10 cellular contexts compared by ENCODE assay signal in genomic region chr2:197311521-197312033, GRCh38. TPM values are rescaled to one million over a fixed set of nuclear protein-coding genes. Genes with fewer than 3 reads are reported as not detected.
DNase-seq lines count a peak whose midpoint lies in the region; ATAC-seq, FAIRE-seq and TF ChIP-seq lines count a peak whose summit lies in the region.
"Had no signal": no experiment of that assay in that cellular context is flagged by ENCODE, and none has a peak within 500 bp of the region (broad histone marks: within the 10 kb centered on the region; RNA-seq: fewer than 3 reads in every experiment).

No MANE protein-coding gene starts in this region.

- H3K23ac ChIP-seq in neuronal stem cell (ENCODE audit: low read depth, low read length, poor library complexity), result no peak overlapping the region

- H4K91ac ChIP-seq in neuronal stem cell (ENCODE audit: low read depth, low read length, poor library complexity), result no peak overlapping the region

- WGBS in neuronal stem cell (ENCODE audit: extremely low coverage in 2 of 2, insufficient read length in 2 of 2, insufficient replicate concordance in 1 of 2), 2 donors, result no CpG with 5 or more reads among the region's 5 CpGs

- no peak overlapping the region for H3K18ac ChIP-seq in neuronal stem cell (ENCODE audit: low read length)

- no peak for FAIRE-seq in bronchial epithelial cell (lab: Jason Lieb, UNC)

- no peak overlapping the region for H2BK12ac ChIP-seq in neuronal stem cell (ENCODE audit: low read length)

- H2AFZ ChIP-seq in DND-41 (ENCODE audit: low read depth, low read length), result peak overlapping the region; percentile 83
- peak overlapping the region; percentile 97 for H2AFZ ChIP-seq in KMS-11 (ENCODE audit: low read depth)
- H2AFZ ChIP-seq in neuronal stem cell (ENCODE audit: low read length), result peak overlapping the region; percentile 99

- H3K79me1 ChIP-seq in neuronal stem cell (ENCODE audit: low read depth, low read length), result no peaks in the 10 kb centered on the region

- no peaks in the 10 kb centered on the region for H3K36me3 ChIP-seq in DND-41 (ENCODE audit: insufficient read depth, low read length)
- H3K36me3 ChIP-seq in KMS-11 (ENCODE audit: insufficient read depth), result no peaks in the 10 kb centered on the region
- no peaks in the 10 kb centered on the region for H3K36me3 ChIP-seq in bronchial epithelial cell (ENCODE audit: control insufficient read depth, insufficient read depth, low read length)
- H3K36me3 ChIP-seq in neuronal stem cell (replicated peaks in 1 of 2; ENCODE audit: control insufficient read depth in 2 of 2, insufficient read depth in 2 of 2, low read length in 2 of 2), result no peaks in the 10 kb centered on the region
- H3K36me3 ChIP-seq in Peyer's patch, result no peaks in the 10 kb centered on the region

- H3K4me3 ChIP-seq in DND-41 (ENCODE audit: low read depth in 1 of 2, low read length in 2 of 2), result peak overlapping the region in 1 of 2 experiments; percentile 69; a peak in 2 of 4 replicates
- peak overlapping the region; percentile 66 for H3K4me3 ChIP-seq in KMS-11 (IDR thresholded peaks at IDR 0.05; ENCODE audit: insufficient read depth, low read depth, low read length)
- no peak overlapping the region for H3K4me3 ChIP-seq in bronchial epithelial cell (ENCODE audit: low read depth, low read length)
- H3K4me3 ChIP-seq in neuronal stem cell (ENCODE audit: low read length in 2 of 2), result no peak overlapping the region
- H3K4me3 ChIP-seq in Peyer's patch, result no peak overlapping the region

- H4K8ac ChIP-seq in neuronal stem cell (ENCODE audit: low read depth, low read length), result peak overlapping the region; percentile 4

- no peak for TF ChIP-seq POLR2A in Peyer's patch (IDR thresholded peaks at IDR 0.05)

- H2BK120ac ChIP-seq in neuronal stem cell (ENCODE audit: low read depth, low read length), result no peak overlapping the region

- H2BK5ac ChIP-seq in neuronal stem cell (ENCODE audit: low read length), result no peak overlapping the region

- no peak overlapping the region for H3K14ac ChIP-seq in neuronal stem cell (ENCODE audit: low read length)

- no peak overlapping the region for H2BK15ac ChIP-seq in neuronal stem cell (ENCODE audit: low read length)

- H3K79me2 ChIP-seq in DND-41 (ENCODE audit: insufficient read depth, low read length), result peaks cover 22% of the 10 kb centered on the region
- H3K79me2 ChIP-seq in KMS-11 (ENCODE audit: insufficient read depth, low read depth), result peaks cover 5% of the 10 kb centered on the region; the same call in 1 of the 2 replicates

- H3K27ac ChIP-seq in DND-41 (ENCODE audit: low read length) (peak overlapping the region; percentile 52; the same call in 1 of the 2 replicates), KMS-11 (no peak overlapping the region), neuronal stem cell (replicated peaks; ENCODE audit: low read length) (no peak overlapping the region), Peyer's patch (peak overlapping the region in 2 of 4 donors; percentile 67 to 91)

- H3K9me3 ChIP-seq in DND-41 (ENCODE audit: insufficient read depth, low read length, severe bottlenecking), result no peaks in the 10 kb centered on the region
- H3K9me3 ChIP-seq in neuronal stem cell (replicated peaks in 1 of 2; ENCODE audit: control insufficient read depth in 2 of 2, insufficient read depth in 1 of 2, low read depth in 1 of 2, low read length in 2 of 2), result no peaks in the 10 kb centered on the region
- H3K9me3 ChIP-seq in Peyer's patch, result no peaks in the 10 kb centered on the region

- H4K20me1 ChIP-seq in DND-41 (ENCODE audit: insufficient read depth, low read length) (no peaks in the 10 kb centered on the region; the same call in 1 of the 2 replicates), KMS-11 (ENCODE audit: insufficient read depth) (no peaks in the 10 kb centered on the region)

- peak; percentile 46 for DNase-seq in DND-41
- DNase-seq in bronchial epithelial cell (ENCODE audit: low read depth), result peak; percentile 50
- no peak for DNase-seq in neuronal stem cell (ENCODE audit: low spot score)
- DNase-seq in NCI-H748 treated with DMSO at 0.1 percent for 48 hours (lab: John Stamatoyannopoulos, UW), result no peak
- no peak for DNase-seq in Peyer's patch
- DNase-seq in NCI-H82 treated with DMSO at 0.1 percent for 48 hours (lab: John Stamatoyannopoulos, UW; ENCODE audit: unreplicated experiment), result no peak
- DNase-seq in omental fat pad (ENCODE audit: low spot score), result no peak
- DNase-seq: activated gamma-delta T cell, NCI-H1436 treated with DMSO at 0.1 percent for 48 hours had no signal

- H3K4ac ChIP-seq in neuronal stem cell (ENCODE audit: low read length), result no peak overlapping the region

- H3K4me1 ChIP-seq in DND-41 (ENCODE audit: insufficient read depth, low read length) (peaks cover 50% of the 10 kb centered on the region), KMS-11 (ENCODE audit: low read depth, poor library complexity, severe bottlenecking) (peaks cover 31% of the 10 kb centered on the region), neuronal stem cell (ENCODE audit: control insufficient read depth in 2 of 2, insufficient read depth in 1 of 2, low read depth in 1 of 2, low read length in 2 of 2) (peaks cover 0 to 3% of the 10 kb centered on the region in 2 donors), Peyer's patch (peaks cover 0 to 1% (median 0%) of the 10 kb centered on the region in 4 donors)

- ATAC-seq in DND-41 (ENCODE audit: insufficient read depth, low read depth) (peak; percentile 13; the same call in 2 of the 3 replicates), omental fat pad (ENCODE audit: low FRiP score) (no peak)

- H3K9ac ChIP-seq in DND-41 (ENCODE audit: low read depth, low read length), result peak overlapping the region; percentile 74
- H3K9ac ChIP-seq in KMS-11, result peak overlapping the region; percentile 74; the same call in 1 of the 2 replicates
- no peak overlapping the region for H3K9ac ChIP-seq in neuronal stem cell (ENCODE audit: low read depth, low read length, poor library complexity)

- peak overlapping the region; percentile 92 for H3K4me2 ChIP-seq in DND-41 (ENCODE audit: insufficient read depth, low read length)
- peak overlapping the region; percentile 47 for H3K4me2 ChIP-seq in KMS-11
- H3K4me2 ChIP-seq in neuronal stem cell (ENCODE audit: insufficient read depth, low read length, poor library complexity, severe bottlenecking), result no peak overlapping the region

- H2AK5ac ChIP-seq in neuronal stem cell (ENCODE audit: low read depth, low read length), result no peak overlapping the region

- TF ChIP-seq CTCF in DND-41 (IDR thresholded peaks at IDR 0.05; ENCODE audit: borderline replicate concordance, extremely low read depth, low read length, poor library complexity, severe bottlenecking) (no peak), KMS-11 (conservative IDR thresholded peaks at IDR 0.05; ENCODE audit: low read depth, low read length) (no peak), bronchial epithelial cell (IDR thresholded peaks at IDR 0.05; ENCODE audit: insufficient read depth, low read length, severe bottlenecking) (no peak), Peyer's patch (IDR thresholded peaks at IDR 0.05) (no peak), omental fat pad (IDR thresholded peaks at IDR 0.05) (no peak)

- no peaks in the 10 kb centered on the region for H3K27me3 ChIP-seq in DND-41 (ENCODE audit: insufficient read depth, low read length, poor library complexity)
- no peaks in the 10 kb centered on the region for H3K27me3 ChIP-seq in KMS-11 (ENCODE audit: insufficient read depth, low read depth)
- H3K27me3 ChIP-seq in bronchial epithelial cell (ENCODE audit: control insufficient read depth, insufficient read depth, low read length), result peaks cover 2% of the 10 kb centered on the region
- peaks cover 0 to 77% (median 16%) of the 10 kb centered on the region in 3 experiments for H3K27me3 ChIP-seq in neuronal stem cell (ENCODE audit: control insufficient read depth in 3 of 3, insufficient read depth in 3 of 3, low read depth in 1 of 3, low read length in 3 of 3)
- H3K27me3 ChIP-seq in Peyer's patch, result no peaks in the 10 kb centered on the region

RNA-seq across cellular contexts. Expression of gene ANKRD44, which starts 1.0 kb away (rescaled TPM):
- total RNA-seq in bronchial epithelial cell (0.26 and 0.90 TPM in 2 replicates), Peyer's patch (100 to 1,000 TPM in 1 of 4 donors, 10 to 100 TPM in 3; 24.8 to 215 (median 32.0) TPM), omental fat pad (10 to 100 TPM; 18.4 to 56.3 (median 30.1) TPM)
- polyA plus RNA-seq in neuronal stem cell (2013, experiment 1 of 2), result 0.88 TPM
- polyA plus RNA-seq in neuronal stem cell (2013, experiment 2 of 2), result 0.97 TPM

Comparison
In these comparisons a context has a peak if more than half of its experiments do, and no peak if none do; other contexts are left out.
1. DNase-seq: peak in DND-41 (single experiment) and bronchial epithelial cell (single experiment); none in neuronal stem cell (single experiment), NCI-H748 treated with DMSO at 0.1 percent for 48 hours (single experiment), Peyer's patch (0 of 3), NCI-H82 treated with DMSO at 0.1 percent for 48 hours (single experiment) and omental fat pad (single experiment).
2. RNA of gene ANKRD44, which starts 1.0 kb away (total RNA-seq): 18.4 to 56.3 TPM in omental fat pad and 24.8 to 215 TPM in Peyer's patch; 0.26 to 0.90 TPM in bronchial epithelial cell; every median in the first group is over 10 times any median in the second.
3. Peak in every context shown above with its lines, with median percentiles within 50 percentile points of each other: H2AFZ ChIP-seq.